8 cellular contexts compared by ENCODE assay signal in genomic region chr6:121437861-121438651, GRCh38. TPM values are rescaled to one million over a fixed set of nuclear protein-coding genes. Genes with fewer than 3 reads are reported as not detected.
DNase-seq lines count a peak whose midpoint lies in the region; ATAC-seq, FAIRE-seq and TF ChIP-seq lines count a peak whose summit lies in the region.

No MANE protein-coding gene starts in this region.

- 9 to 13% (median 12%) methylated on average over 17 of the region's 17 CpGs for WGBS in adrenal gland, 4 donors
- 19 to 24% (median 21%) methylated on average over 17 of the region's 17 CpGs for WGBS in small intestine, 3 donors

- H3K27me3 ChIP-seq in adrenal gland, result no peaks in the 10 kb centered on the region
- H3K27me3 ChIP-seq in iPS-15b (ENCODE audit: control insufficient read depth, insufficient read depth, low read length), result no peaks in the 10 kb centered on the region
- no peaks in the 10 kb centered on the region for H3K27me3 ChIP-seq in small intestine (ENCODE audit: control insufficient read depth in 2 of 2, insufficient read depth in 2 of 2, low read length in 2 of 2)

- FAIRE-seq in small intestine (lab: Jason Lieb, UNC), result no peak

- TF ChIP-seq CTCF in adrenal gland (IDR thresholded peaks at IDR 0.05), result no peak
- no peak for TF ChIP-seq CTCF in GM13977 (IDR thresholded peaks at IDR 0.05; ENCODE audit: extremely low read depth, insufficient read depth, missing control alignments)

- in situ Hi-C loops in G401 (cut with HindIII; ENCODE audit: low sequenced_read_pairs), result loop anchor here (25.0 kb wide), 1 partner anchor 374 kb away; no protein-coding TSS in a partner anchor
- in situ Hi-C loops in GM13977 (cut with MboI; ENCODE audit: low pct_unique_long_range_greater_than_20kb, low sequenced_read_pairs, unreplicated experiment), result no loop called here

- H3K36me3 ChIP-seq in adrenal gland (replicated peaks in 1 of 2) (no peaks in the 10 kb centered on the region), iPS-15b (ENCODE audit: control insufficient read depth, insufficient read depth, low read length) (peaks cover 11% of the 10 kb centered on the region), small intestine (ENCODE audit: control insufficient read depth in 2 of 2, insufficient read depth in 2 of 2, low read length in 2 of 2) (no peaks in the 10 kb centered on the region)

- H3K9me3 ChIP-seq in adrenal gland (replicated peaks in 1 of 3) (no peaks in the 10 kb centered on the region), iPS-15b (ENCODE audit: control insufficient read depth, insufficient read depth, low read length) (no peaks in the 10 kb centered on the region), small intestine (ENCODE audit: control insufficient read depth, low read depth) (no peaks in the 10 kb centered on the region)

- no peak for ATAC-seq in HG02973 (IDR thresholded peaks at IDR 0.05; ENCODE audit: unreplicated experiment)

- peak overlapping the region; percentile 99 for H3K9ac ChIP-seq in iPS-15b (ENCODE audit: low read depth, low read length)

- intact Hi-C loops in adrenal gland (cut with DNase I), result loop anchor here (10.0 kb wide), 2 partner anchors 257 to 417 kb away; no protein-coding TSS in a partner anchor

- peak in 1 of 2 donors; percentile 54 for TF ChIP-seq POLR2A in adrenal gland (IDR thresholded peaks at IDR 0.05)

- H3K4me3 ChIP-seq in adrenal gland, result peak overlapping the region in 3 of 4 donors; percentile 69 to 92 (median 91)
- H3K4me3 ChIP-seq in iPS-15b (ENCODE audit: low read depth, low read length), result peak overlapping the region; percentile 87
- H3K4me3 ChIP-seq in small intestine (ENCODE audit: low read depth in 1 of 2, low read length in 2 of 2), result peak overlapping the region in 1 of 2 donors; percentile 70

- H3K4me1 ChIP-seq in adrenal gland (replicated peaks in 1 of 2) (peaks cover 1 to 32% of the 10 kb centered on the region in 2 donors), iPS-15b (ENCODE audit: control insufficient read depth, insufficient read depth, low read length) (peaks cover 16% of the 10 kb centered on the region), small intestine (ENCODE audit: control insufficient read depth in 2 of 2, insufficient read depth in 1 of 2, low read depth in 1 of 2, low read length in 1 of 2) (peaks cover 0 to 4% of the 10 kb centered on the region in 2 donors)

- DNase-seq in HS-27A (ENCODE audit: low read depth), result peak; percentile 52
- peak in 5 of 7 donors; percentile 29 to 51 (median 45) for DNase-seq in adrenal gland
- DNase-seq in small intestine, result peak; percentile 8
- DNase-seq in COLO829 (ENCODE audit: low spot score), result no peak
- no peak for DNase-seq in G401 (ENCODE audit: low spot score)
- DNase-seq in GM13977 (ENCODE audit: low spot score), result no peak

- H3K27ac ChIP-seq in adrenal gland, result peak overlapping the region; percentile 65 to 88 (median 85)
- H3K27ac ChIP-seq in small intestine (ENCODE audit: low read depth in 1 of 2, low read length in 1 of 2), result peak overlapping the region in 1 of 2 donors; percentile 89

RNA-seq across cellular contexts. Expression of gene GJA1, which starts 2.6 kb away (rescaled TPM):
- total RNA-seq in adrenal gland, result 100 to 1,000 TPM; 330 to 893 (median 615) TPM
- 100 to 1,000 TPM in 2 of 3 donors, 10 to 100 TPM in 1; 80.7 to 805 (median 130) TPM for polyA plus RNA-seq in adrenal gland
- polyA plus RNA-seq in small intestine, result 10 to 100 TPM in 1 of 3 donors, 1 to 10 TPM in 1, under 1 TPM in 1; 0.89 to 31.3 (median 3.0) TPM
- 316 and 402 TPM in 2 replicates for total RNA-seq in G401 (2014; rRNA removed; shearing (Covaris generic))

Comparison
In these comparisons a context has a peak if more than half of its experiments do, and no peak if none do; other contexts are left out.
1. DNase-seq: peak in HS-27A (single experiment), adrenal gland (5 of 7) and small intestine (single experiment); none in COLO829 (single experiment), G401 (single experiment) and GM13977 (single experiment).